Comparison of ENCODE assay signal across 8 cellular contexts in genomic region chr11:47216141-47216798, GRCh38. TPM values are rescaled to one million over a fixed set of nuclear protein-coding genes. Genes with fewer than 3 reads are reported as not detected.
A peak's percentile ranks its signal among the peaks of the same experiment; 100 is the strongest.
DNase-seq lines count a peak whose midpoint lies in the region; ATAC-seq, FAIRE-seq and TF ChIP-seq lines count a peak whose summit lies in the region.

No MANE protein-coding gene starts in this region.

- H2AK5ac ChIP-seq in IMR-90 (ENCODE audit: low read depth, low read length) (peak overlapping the region; percentile 21; the same call in 1 of the 2 replicates), mesenchymal stem cell (ENCODE audit: low read length, severe bottlenecking) (no peak overlapping the region)

- no peaks in the 10 kb centered on the region for H3K9me3 ChIP-seq in IMR-90 (ENCODE audit: control insufficient read depth, insufficient read depth, low read length)
- H3K9me3 ChIP-seq in WERI-Rb-1 (ENCODE audit: severe bottlenecking) = no peaks in the 10 kb centered on the region
- no peaks in the 10 kb centered on the region for H3K9me3 ChIP-seq in mesenchymal stem cell (ENCODE audit: control insufficient read depth, low read length)

- DNase-seq in GM12891 (ENCODE audit: insufficient read length, low spot score) = no peak
- DNase-seq in IMR-90 = peak; percentile 87
- peak; percentile 51 for DNase-seq in WERI-Rb-1
- no peak for DNase-seq in chondrocyte (ENCODE audit: low spot score)
- peak; percentile 93 for DNase-seq in mesenchymal stem cell
- DNase-seq in stimulated activated CD8-positive, alpha-beta memory T cell treated with anti-CD3 and anti-CD28 coated beads, Interleukin-15, amount 100 ng/mL, for 1 hour (ENCODE audit: low read depth) = peak; percentile 27

- H2BK20ac ChIP-seq in IMR-90 (ENCODE audit: low read depth, low read length) = no peak overlapping the region

- H3K36me3 Mint-ChIP-seq in chondrocyte (ENCODE audit: low read depth) = peaks cover 7% of the 10 kb centered on the region

- H3K27ac Mint-ChIP-seq in chondrocyte (ENCODE audit: unreplicated experiment) = peak overlapping the region; percentile 99

- ATAC-seq in IMR-90 (ENCODE audit: low read depth) = peak; percentile 55
- ATAC-seq in GM21737 (IDR thresholded peaks at IDR 0.05; ENCODE audit: unreplicated experiment) = no peak

- intact Hi-C loops in IMR-90 (cut with micrococcal nuclease) = no loop called here

- H3K27ac ChIP-seq in 22Rv1 = peak overlapping the region; percentile 96; the same call in 1 of the 2 replicates
- H3K27ac ChIP-seq in IMR-90 (ENCODE audit: insufficient read depth, low read length) = peak overlapping the region; percentile 64
- peak overlapping the region; percentile 82 for H3K27ac ChIP-seq in WERI-Rb-1
- H3K27ac ChIP-seq in mesenchymal stem cell (ENCODE audit: low read length, poor library complexity, severe bottlenecking) = peak overlapping the region; percentile 91

- in situ Hi-C loops in IMR-90 (cut with MboI; ENCODE audit: low sequenced_read_pairs) = no loop called here

- H3K4me3 Mint-ChIP-seq in chondrocyte (ENCODE audit: unreplicated experiment) = peak overlapping the region; percentile 93

- H3K79me1 ChIP-seq in IMR-90 (ENCODE audit: low read depth in 1 of 2, low read length in 2 of 2) (peaks cover 20 to 48% of the 10 kb centered on the region in 2 experiments), mesenchymal stem cell (replicated peaks; ENCODE audit: low read length, poor library complexity, severe bottlenecking) (peaks cover 5% of the 10 kb centered on the region)

- H3K4me3 ChIP-seq in IMR-90 (ENCODE audit: insufficient read depth, low read depth, low read length) (peak overlapping the region; percentile 74), WERI-Rb-1 (ENCODE audit: low read depth, low read length) (peak overlapping the region; percentile 49), mesenchymal stem cell (ENCODE audit: insufficient read depth in 1 of 2, low read depth in 1 of 2, low read length in 2 of 2) (peak overlapping the region; percentile 36 to 90)

- H3K4me2 ChIP-seq in IMR-90 (ENCODE audit: low read depth, low read length) = peak overlapping the region; percentile 92
- H3K4me2 ChIP-seq in mesenchymal stem cell (ENCODE audit: low read length, poor library complexity, severe bottlenecking) = peak overlapping the region; percentile 73

- H3K23ac ChIP-seq in IMR-90 (ENCODE audit: low read depth, low read length) (peak overlapping the region; percentile 98; the same call in 1 of the 2 replicates), mesenchymal stem cell (ENCODE audit: low read length in 2 of 2) (no peak overlapping the region)

- FAIRE-seq in GM12891 (lab: Jason Lieb, UNC) = peak; percentile 90

- TF ChIP-seq CTCF in 22Rv1 (IDR thresholded peaks at IDR 0.05) = no peak
- no peak for TF ChIP-seq CTCF in IMR-90 (conservative IDR thresholded peaks at IDR 0.05; ENCODE audit: low read depth, low read length)
- TF ChIP-seq CTCF in WERI-Rb-1 (IDR thresholded peaks at IDR 0.05; ENCODE audit: low read depth, low read length) = peak; percentile 32; the same call in 1 of the 2 replicates
- TF ChIP-seq CTCF in chondrocyte (IDR thresholded peaks at IDR 0.05) = peak; percentile 51

- H4K8ac ChIP-seq in IMR-90 (ENCODE audit: low read depth in 2 of 2, low read length in 2 of 2) (peak overlapping the region; percentile 95 to 97; a peak in 3 of 4 replicates), mesenchymal stem cell (ENCODE audit: low read length) (peak overlapping the region; percentile 19)

- TF ChIP-seq RAD21 in IMR-90 (IDR thresholded peaks at IDR 0.05; ENCODE audit: low read length) = no peak

- H2AFZ ChIP-seq in IMR-90 (replicated peaks; ENCODE audit: low read length, poor library complexity) = peak overlapping the region; percentile 67
- no peak overlapping the region for H2AFZ ChIP-seq in mesenchymal stem cell (ENCODE audit: low read depth, low read length)

- peaks cover 8% of the 10 kb centered on the region for H3K36me3 ChIP-seq in IMR-90 (ENCODE audit: control insufficient read depth, insufficient read depth, low read length)
- no peaks in the 10 kb centered on the region; the same call in 1 of the 2 replicates for H3K36me3 ChIP-seq in WERI-Rb-1
- peaks cover 9 to 36% of the 10 kb centered on the region in 2 experiments for H3K36me3 ChIP-seq in mesenchymal stem cell (ENCODE audit: control insufficient read depth in 1 of 2, insufficient read depth in 2 of 2, low read depth in 1 of 2, low read length in 2 of 2)

- H3K4me1 Mint-ChIP-seq in chondrocyte (ENCODE audit: low read depth) = peaks cover 69% of the 10 kb centered on the region

- H2BK15ac ChIP-seq in IMR-90 (ENCODE audit: low read depth, low read length) (peak overlapping the region; percentile 90; the same call in 1 of the 3 replicates), mesenchymal stem cell (ENCODE audit: low read depth, poor library complexity, severe bottlenecking) (no peak overlapping the region)

- peak overlapping the region; percentile 88 for H3K56ac ChIP-seq in IMR-90 (ENCODE audit: extremely low read depth, insufficient read depth, low read length)

- peak overlapping the region; percentile 98 for H2BK5ac ChIP-seq in IMR-90 (ENCODE audit: low read depth, low read length, poor library complexity, severe bottlenecking)
- no peak overlapping the region for H2BK5ac ChIP-seq in mesenchymal stem cell (ENCODE audit: low read depth, low read length, poor library complexity, severe bottlenecking)

- H2BK120ac ChIP-seq in IMR-90 (ENCODE audit: low read depth, low read length) (peak overlapping the region; percentile 89), mesenchymal stem cell (ENCODE audit: low read depth, low read length) (peak overlapping the region; percentile 24)

- dilution Hi-C loops in IMR-90 (cut with HindIII; ENCODE audit: low sequenced_read_pairs, unreplicated experiment) = no loop called here

- TF ChIP-seq POLR2A in GM12891 (IDR thresholded peaks at IDR 0.05; ENCODE audit: low read depth, low read length) = peak; percentile 32; the same call in 1 of the 2 replicates
- no peak for TF ChIP-seq POLR2A in IMR-90 (IDR thresholded peaks at IDR 0.05; ENCODE audit: low read depth, low read length)

- peak overlapping the region; percentile 99; the same call in 1 of the 2 replicates for H3K18ac ChIP-seq in IMR-90 (ENCODE audit: low read depth, low read length)
- peak overlapping the region; percentile 6 to 51 for H3K18ac ChIP-seq in mesenchymal stem cell (ENCODE audit: low read depth in 1 of 2, low read length in 2 of 2)

- CTCF ChIA-PET in IMR-90 (lab: Yijun Ruan, JAX) = interaction anchor here (0.6 to 1.3 kb wide), 3 partner anchors 14 to 493 kb away, joined by 3 to 8 read pairs (median 4); no protein-coding TSS in a partner anchor

- POLR2A ChIA-PET in IMR-90 (lab: Charles Lee; ENCODE audit: unreplicated experiment) = interaction anchor here (0.5 to 1.4 kb wide), 3 partner anchors 14 to 77 kb away, joined by 3 to 11 read pairs (median 4); partner anchors contain the start of gene NR1H3

- peak overlapping the region; percentile 99 for H4K91ac ChIP-seq in IMR-90 (ENCODE audit: insufficient read depth, low read depth, low read length)
- H4K91ac ChIP-seq in mesenchymal stem cell (ENCODE audit: low read length) = no peak overlapping the region

- H3K27me3 Mint-ChIP-seq in chondrocyte (ENCODE audit: low read depth) = no peaks in the 10 kb centered on the region

- peak overlapping the region; percentile 97 for H3K14ac ChIP-seq in IMR-90 (replicated peaks; ENCODE audit: low read depth, low read length)
- no peak overlapping the region for H3K14ac ChIP-seq in mesenchymal stem cell (ENCODE audit: low read length in 2 of 2)

- H4K20me1 ChIP-seq in IMR-90 (ENCODE audit: insufficient read depth, low read length) = peaks cover 23% of the 10 kb centered on the region

- H2BK12ac ChIP-seq in mesenchymal stem cell (ENCODE audit: low read length in 2 of 2) = no peak overlapping the region

- peak overlapping the region; percentile 35 for H2AK9ac ChIP-seq in IMR-90 (replicated peaks; ENCODE audit: low read depth, low read length, poor library complexity)

- H3K4me1 ChIP-seq in IMR-90 (ENCODE audit: control insufficient read depth, insufficient read depth, low read length) (peaks cover 15% of the 10 kb centered on the region), mesenchymal stem cell (ENCODE audit: control insufficient read depth, insufficient read depth, low read depth, low read length) (peaks cover 21% of the 10 kb centered on the region)

- H3K9me3 Mint-ChIP-seq in chondrocyte (ENCODE audit: low read depth) = no peaks in the 10 kb centered on the region

- peak overlapping the region; percentile 98 for H3K9ac ChIP-seq in IMR-90 (ENCODE audit: low read depth, low read length)
- H3K9ac ChIP-seq in mesenchymal stem cell (ENCODE audit: low read length) = peak overlapping the region; percentile 97

- H3K4ac ChIP-seq in IMR-90 (ENCODE audit: low read depth, low read length) (peak overlapping the region; percentile 99), mesenchymal stem cell (ENCODE audit: low read depth in 1 of 2, low read length in 2 of 2) (peak overlapping the region; percentile 15 to 81)

- H4K5ac ChIP-seq in IMR-90 (ENCODE audit: low read depth, low read length) = peak overlapping the region; percentile 3; the same call in 1 of the 2 replicates

- peaks cover 15% of the 10 kb centered on the region for H3K9me1 ChIP-seq in IMR-90 (ENCODE audit: insufficient read depth, low read length)

- H3K27me3 ChIP-seq in IMR-90 (ENCODE audit: control insufficient read depth, insufficient read depth, low read length) = no peaks in the 10 kb centered on the region
- H3K27me3 ChIP-seq in WERI-Rb-1 (ENCODE audit: insufficient read depth, low read depth, severe bottlenecking) = no peaks in the 10 kb centered on the region
- H3K27me3 ChIP-seq in mesenchymal stem cell (ENCODE audit: control insufficient read depth in 1 of 2, insufficient read depth in 1 of 2, low read length in 2 of 2) = no peaks in the 10 kb centered on the region

- 0% methylated on average over 5 of the region's 12 CpGs; no CpG with 5 or more reads in 1 of the 2 experiments for WGBS in IMR-90 (ENCODE audit: extremely low coverage in 2 of 2, insufficient read length in 1 of 2), 2 experiments
- WGBS in mesenchymal stem cell = 3% methylated on average over 12 of the region's 12 CpGs

- no TSS peak for BruUV-seq in IMR-90 (replicated peaks; lab: Mats Ljungman, UMichigan)

RNA-seq across cellular contexts. Expression of gene DDB2, which starts 1.5 kb away (rescaled TPM):
- polyA plus RNA-seq in GM12891 (2012; ENCODE audit: low read depth, missing spikeins) = 133 TPM
- total RNA-seq in IMR-90 (2012; rRNA removed) = 25.6 and 27.8 TPM in 2 replicates
- 33.5 and 33.6 TPM in 2 replicates for polyA plus RNA-seq in IMR-90 (2012; rRNA removed)
- polyA plus RNA-seq in IMR-90 (2012; cell fraction: cytosol; rRNA removed) = 24.1 and 24.5 TPM in 2 replicates
- polyA plus RNA-seq in IMR-90 (2012; cell fraction: nucleus; rRNA removed; ENCODE audit: low replicate concordance) = 77.2 and 160 TPM in 2 replicates
- total RNA-seq in chondrocyte = 45.0 to 51.3 TPM (median 49.1 TPM) in 3 replicates
- 32.7 TPM for polyA plus RNA-seq in mesenchymal stem cell (2013, experiment 1 of 2)
- polyA plus RNA-seq in mesenchymal stem cell (2013, experiment 2 of 2) = 30.8 TPM

RNA-seq across cellular contexts. Expression of gene PACSIN3, which starts 30.0 kb away (rescaled TPM):
- polyA plus RNA-seq in GM12891 (2012; ENCODE audit: low read depth, missing spikeins) = 0.87 TPM
- total RNA-seq in IMR-90 (2012; rRNA removed) (18.9 and 19.2 TPM in 2 replicates), chondrocyte (45.0 to 69.4 TPM (median 65.3 TPM) in 3 replicates)
- polyA plus RNA-seq in IMR-90 (2012; rRNA removed) = 21.1 and 24.5 TPM in 2 replicates
- 30.8 and 31.9 TPM in 2 replicates for polyA plus RNA-seq in IMR-90 (2012; cell fraction: cytosol; rRNA removed)
- polyA plus RNA-seq in IMR-90 (2012; cell fraction: nucleus; rRNA removed; ENCODE audit: low replicate concordance) = 22.7 and 43.7 TPM in 2 replicates
- polyA plus RNA-seq in mesenchymal stem cell (2013, experiment 1 of 2) = 13.3 TPM
- 13.7 TPM for polyA plus RNA-seq in mesenchymal stem cell (2013, experiment 2 of 2)

RNA-seq across cellular contexts. Expression of gene ACP2, which starts 32.3 kb away (rescaled TPM):
- 10.5 TPM for polyA plus RNA-seq in GM12891 (2012; ENCODE audit: low read depth, missing spikeins)
- total RNA-seq in IMR-90 (2012; rRNA removed) (10.3 and 17.7 TPM in 2 replicates), chondrocyte (35.3 to 54.5 TPM (median 36.1 TPM) in 3 replicates)
- polyA plus RNA-seq in IMR-90 (2012; rRNA removed) = 23.6 and 24.8 TPM in 2 replicates
- 17.6 and 27.9 TPM in 2 replicates for polyA plus RNA-seq in IMR-90 (2012; cell fraction: cytosol; rRNA removed)
- polyA plus RNA-seq in IMR-90 (2012; cell fraction: nucleus; rRNA removed; ENCODE audit: low replicate concordance) = 44.8 and 66.4 TPM in 2 replicates
- 33.5 TPM for polyA plus RNA-seq in mesenchymal stem cell (2013, experiment 1 of 2)
- 31.7 TPM for polyA plus RNA-seq in mesenchymal stem cell (2013, experiment 2 of 2)

RNA-seq across cellular contexts. Expression of gene ARFGAP2, which starts 39.6 kb away (rescaled TPM):
- polyA plus RNA-seq in GM12891 (2012; ENCODE audit: low read depth, missing spikeins) = 48.9 TPM
- total RNA-seq in IMR-90 (2012; rRNA removed) = 87.8 and 114 TPM in 2 replicates
- 35.1 and 54.7 TPM in 2 replicates for polyA plus RNA-seq in IMR-90 (2012; rRNA removed)
- 39.1 and 42.9 TPM in 2 replicates for polyA plus RNA-seq in IMR-90 (2012; cell fraction: cytosol; rRNA removed)
- polyA plus RNA-seq in IMR-90 (2012; cell fraction: nucleus; rRNA removed; ENCODE audit: low replicate concordance) = 145 and 146 TPM in 2 replicates
- 48.4 to 55.6 TPM (median 51.1 TPM) in 3 replicates for total RNA-seq in chondrocyte
- 41.6 TPM for polyA plus RNA-seq in mesenchymal stem cell (2013, experiment 1 of 2)
- polyA plus RNA-seq in mesenchymal stem cell (2013, experiment 2 of 2) = 39.9 TPM

RNA-seq across cellular contexts. Expression of gene NR1H3, which starts 41.5 kb away (rescaled TPM):
- polyA plus RNA-seq in GM12891 (2012; ENCODE audit: low read depth, missing spikeins) = 3.9 TPM
- 9.1 and 9.7 TPM in 2 replicates for total RNA-seq in IMR-90 (2012; rRNA removed)
- 13.6 and 19.0 TPM in 2 replicates for polyA plus RNA-seq in IMR-90 (2012; rRNA removed)
- 9.7 and 15.4 TPM in 2 replicates for polyA plus RNA-seq in IMR-90 (2012; cell fraction: cytosol; rRNA removed)
- 48.0 and 62.0 TPM in 2 replicates for polyA plus RNA-seq in IMR-90 (2012; cell fraction: nucleus; rRNA removed; ENCODE audit: low replicate concordance)
- total RNA-seq in chondrocyte = 3.2 to 7.0 TPM (median 4.8 TPM) in 3 replicates
- 21.5 TPM for polyA plus RNA-seq in mesenchymal stem cell (2013, experiment 1 of 2)
- polyA plus RNA-seq in mesenchymal stem cell (2013, experiment 2 of 2) = 20.0 TPM

Comparison
In these comparisons a context has a peak if more than half of its experiments do, and no peak if none do; other contexts are left out.
1. CTCF ChIP-seq: peak in WERI-Rb-1 (single experiment) and chondrocyte (single experiment); none in 22Rv1 (single experiment) and IMR-90 (single experiment).
2. DNase-seq: peak in IMR-90 (single experiment), WERI-Rb-1 (single experiment), mesenchymal stem cell (single experiment) and stimulated activated CD8-positive, alpha-beta memory T cell treated with anti-CD3 and anti-CD28 coated beads, Interleukin-15, amount 100 ng/mL, for 1 hour (single experiment); none in GM12891 (single experiment) and chondrocyte (single experiment).
3. Peak in every context shown above with its lines, with median percentiles within 50 percentile points of each other: H3K27ac ChIP-seq and H3K4me3 ChIP-seq.